8 cellular contexts compared by ENCODE assay signal in genomic region chr3:159764211-159765024, GRCh38.
DNase-seq lines count a peak whose midpoint lies in the region; ATAC-seq and TF ChIP-seq lines count a peak whose summit lies in the region.

No MANE protein-coding gene starts in this region.

- TF ChIP-seq POLR2A in breast epithelium (IDR thresholded peaks at IDR 0.05) (no peak), gastrocnemius medialis (IDR thresholded peaks at IDR 0.05) (no peak)

- H3K27ac Mint-ChIP-seq in GM23338: peak overlapping the region; percentile 88

- intact Hi-C loops in breast epithelium (cut with DNase I; ENCODE audit: low total_unique reads): no loop called here
- intact Hi-C loops in gastrocnemius medialis (cut with DNase I; ENCODE audit: low total_unique reads): no loop called here

- TF ChIP-seq CTCF in GM23338 (conservative IDR thresholded peaks at IDR 0.05; ENCODE audit: low read depth in 2 of 2) (no peak), breast epithelium (IDR thresholded peaks at IDR 0.05) (no peak), gastrocnemius medialis (IDR thresholded peaks at IDR 0.05 in 4 of 5, conservative IDR thresholded peaks at IDR 0.05 in 1 of 5) (no peak)

- peaks cover 10% of the 10 kb centered on the region; the same call in 1 of the 2 replicates for H3K27me3 ChIP-seq in GM23338 (ENCODE audit: insufficient read depth)
- H3K27me3 ChIP-seq in breast epithelium: no peaks in the 10 kb centered on the region
- peaks cover 0 to 5% (median 0%) of the 10 kb centered on the region in 3 donors for H3K27me3 ChIP-seq in gastrocnemius medialis

- H3K27ac ChIP-seq in GM23338 (ENCODE audit: low read depth): peak overlapping the region; percentile 94
- H3K27ac ChIP-seq in breast epithelium: peak overlapping the region; percentile 93 to 94
- H3K27ac ChIP-seq in gastrocnemius medialis: peak overlapping the region; percentile 80 to 87 (median 82)

- no peaks in the 10 kb centered on the region for H3K36me3 Mint-ChIP-seq in GM23338 (ENCODE audit: low read depth)

- H3K9me3 ChIP-seq in breast epithelium (no peaks in the 10 kb centered on the region), iPS-18c (ENCODE audit: control insufficient read depth, insufficient read depth, low read length) (no peaks in the 10 kb centered on the region), gastrocnemius medialis (no peaks in the 10 kb centered on the region)

- H2AFZ ChIP-seq in GM23338: peak overlapping the region; percentile 81

- H3K4me2 ChIP-seq in GM23338: peak overlapping the region; percentile 99

- peaks cover 8% of the 10 kb centered on the region for H4K20me1 ChIP-seq in GM23338 (replicated peaks; ENCODE audit: insufficient read depth)

- peaks cover 12% of the 10 kb centered on the region for H3K27me3 Mint-ChIP-seq in GM23338 (ENCODE audit: insufficient read depth, low read depth, poor library complexity)

- H3K9me2 ChIP-seq in GM23338 (ENCODE audit: insufficient read depth): no peaks in the 10 kb centered on the region

- H3K36me3 ChIP-seq in GM23338 (ENCODE audit: insufficient read depth) (no peaks in the 10 kb centered on the region), breast epithelium (no peaks in the 10 kb centered on the region), gastrocnemius medialis (no peaks in the 10 kb centered on the region)

- ATAC-seq in GM23338: peak; percentile 47
- peak; percentile 20 to 36 for ATAC-seq in gastrocnemius medialis
- no peak for ATAC-seq in GM18870 (IDR thresholded peaks at IDR 0.05; ENCODE audit: unreplicated experiment)
- ATAC-seq in GM21423 (IDR thresholded peaks at IDR 0.05; ENCODE audit: unreplicated experiment): no peak

- H3K9me3 Mint-ChIP-seq in GM23338: no peaks in the 10 kb centered on the region; the same call in 1 of the 3 replicates

- peaks cover 27% of the 10 kb centered on the region for H3K79me2 ChIP-seq in GM23338 (replicated peaks; ENCODE audit: insufficient read depth)

- peak; percentile 43 for DNase-seq in DMS53 treated with DMSO at 0.1 percent for 48 hours (lab: John Stamatoyannopoulos, UW; ENCODE audit: unreplicated experiment)
- DNase-seq in GM23338 (ENCODE audit: low spot score): no peak
- DNase-seq in NOMO-1 (lab: John Stamatoyannopoulos, UW; ENCODE audit: unreplicated experiment in 2 of 2): peak; percentile 30 to 44
- peak in 1 of 2 donors; percentile 52 for DNase-seq in breast epithelium (ENCODE audit: low spot score in 2 of 2)
- no peak for DNase-seq in gastrocnemius medialis

- H3K4me1 ChIP-seq in GM23338 (ENCODE audit: insufficient read depth) (peaks cover 34% of the 10 kb centered on the region), breast epithelium (no peaks in the 10 kb centered on the region), gastrocnemius medialis (peaks cover 16 to 27% of the 10 kb centered on the region in 2 donors)

- H3K4me3 Mint-ChIP-seq in GM23338: peak overlapping the region; percentile 93

- H3F3A ChIP-seq in GM23338 (replicated peaks; ENCODE audit: low read depth): 0 out of 2 replicates have a peak, but pooled peaks cover 3% of the 10 kb centered on the region

- H3K4me3 ChIP-seq in GM23338 (peak overlapping the region; percentile 95), breast epithelium (peak overlapping the region; percentile 74 to 78 (median 77)), iPS-18c (ENCODE audit: insufficient read depth, low read depth, low read length) (peak overlapping the region; percentile 73), gastrocnemius medialis (peak overlapping the region; percentile 64 to 80 (median 72))

- H3K4me1 Mint-ChIP-seq in GM23338: peaks cover 40% of the 10 kb centered on the region

- in situ Hi-C loops in gastrocnemius medialis (cut with MboI; ENCODE audit: low sequenced_read_pairs in 4 of 4): no loop called here

TF ChIP-seq in GM23338, 12 proteins besides CTCF, POLR2A, EP300 and RAD21 (continues in another document):
- no peak for TF ChIP-seq JUNB (IDR thresholded peaks at IDR 0.05; ENCODE audit: unreplicated experiment)
- TF ChIP-seq NANOG (IDR thresholded peaks at IDR 0.05; ENCODE audit: borderline replicate concordance): no peak
- no peak for TF ChIP-seq CREB1 (CRISPR knock-in tag; IDR thresholded peaks at IDR 0.05; ENCODE audit: low read depth)
- TF ChIP-seq EZH2 (IDR thresholded peaks at IDR 0.05; ENCODE audit: low read depth, unreplicated experiment): no peak
- no peak for TF ChIP-seq REST (IDR thresholded peaks at IDR 0.05; ENCODE audit: unreplicated experiment)
- TF ChIP-seq ZNF114 (CRISPR knock-in tag; IDR thresholded peaks at IDR 0.05): no peak
- no peak for TF ChIP-seq ZNF462 (CRISPR knock-in tag; IDR thresholded peaks at IDR 0.05)

Comparison
In these comparisons a context has a peak if more than half of its experiments do, and no peak if none do; other contexts are left out.
1. DNase-seq: peak in DMS53 treated with DMSO at 0.1 percent for 48 hours (single experiment) and NOMO-1 (2 of 2); none in GM23338 (single experiment) and gastrocnemius medialis (0 of 2).
2. ATAC-seq: peak in GM23338 (single experiment) and gastrocnemius medialis (2 of 2); none in GM18870 (single experiment) and GM21423 (single experiment).
3. Peak in every context shown above with its lines, with median percentiles within 50 percentile points of each other: H3K27ac ChIP-seq and H3K4me3 ChIP-seq.